ENCODE assay signal across 8 cellular contexts in genomic region chr4:153083447-153083921, GRCh38.
A peak's percentile ranks its signal among the peaks of the same experiment; 100 is the strongest.
DNase-seq lines count a peak whose midpoint lies in the region; ATAC-seq and TF ChIP-seq lines count a peak whose summit lies in the region.

No MANE protein-coding gene starts in this region.

- H3K9ac ChIP-seq in liver (ENCODE audit: low read depth in 1 of 2, low read length in 2 of 2) = no peak overlapping the region

- WGBS in liver = 24% methylated on average over 7 of the region's 7 CpGs

- H3K27ac ChIP-seq in WERI-Rb-1 = peak overlapping the region; percentile 69
- H3K27ac ChIP-seq in dorsolateral prefrontal cortex = peak overlapping the region in 57 of 59 donors; percentile 10 to 100 (median 97)
- no peak overlapping the region for H3K27ac ChIP-seq in liver (ENCODE audit: low read depth in 1 of 2, low read length in 2 of 2)

- peaks cover 0 to 5% (median 0%) of the 10 kb centered on the region in 4 donors for H3K4me1 ChIP-seq in liver (ENCODE audit: control insufficient read depth in 4 of 4, insufficient read depth in 4 of 4, low read length in 3 of 4)

- H3K9me3 ChIP-seq in WERI-Rb-1 (ENCODE audit: severe bottlenecking) (no peaks in the 10 kb centered on the region), liver (ENCODE audit: control insufficient read depth in 4 of 4, low read length in 3 of 4) (no peaks in the 10 kb centered on the region)

- intact Hi-C loops in dorsolateral prefrontal cortex (cut with DNase I) = loop anchor here (1.0 to 10.0 kb wide), 7 partner anchors 44 to 561 kb away; partner anchors contain the start of gene MND1 (in 1 of the 2)

- H3K4me3 ChIP-seq in WERI-Rb-1 (ENCODE audit: low read depth, low read length) = no peak overlapping the region
- H3K4me3 ChIP-seq in dorsolateral prefrontal cortex = peak overlapping the region in 4 of 59 donors; percentile 4 to 12 (median 6)
- no peak overlapping the region for H3K4me3 ChIP-seq in liver (ENCODE audit: low read depth in 1 of 3, low read length in 3 of 3)

- peak; percentile 81 to 88 for TF ChIP-seq RAD21 in liver (IDR thresholded peaks at IDR 0.05)

- DNase-seq in C1 segment of cervical spinal cord (lab: John Stamatoyannopoulos, UW) (peak in 12 of 14 donors; percentile 24 to 80 (median 58)), NCI-H2227 treated with DMSO at 0.1 percent for 48 hours (lab: John Stamatoyannopoulos, UW) (peak; percentile 84), WERI-Rb-1 (peak; percentile 84), dorsolateral prefrontal cortex (peak in 9 of 10 donors; percentile 42 to 74 (median 59))
- peak; percentile 20 for DNase-seq in stimulated activated CD8-positive, alpha-beta memory T cell treated with anti-CD3 and anti-CD28 coated beads, Interleukin-12 subunit alpha, Interleukin-12 subunit beta, amount 100 ng/mL, for 1 hour (ENCODE audit: low read depth)

- H3K36me3 ChIP-seq in WERI-Rb-1 (no peaks in the 10 kb centered on the region), liver (ENCODE audit: control insufficient read depth in 4 of 4, insufficient read depth in 3 of 4, low read depth in 1 of 4, low read length in 3 of 4) (no peaks in the 10 kb centered on the region)

- peak; percentile 77 for TF ChIP-seq CTCF in WERI-Rb-1 (IDR thresholded peaks at IDR 0.05; ENCODE audit: low read depth, low read length)
- TF ChIP-seq CTCF in dorsolateral prefrontal cortex (IDR thresholded peaks at IDR 0.05 in 54 of 56, conservative IDR thresholded peaks at IDR 0.05 in 2 of 56; ENCODE audit: low read depth in 1 of 56, partially characterized antibody in 56 of 56) = peak; percentile 60 to 93 (median 81)
- TF ChIP-seq CTCF in liver (IDR thresholded peaks at IDR 0.05; ENCODE audit: low read depth, low read length, missing input control) = peak; percentile 54

- H3K27me3 ChIP-seq in WERI-Rb-1 (ENCODE audit: insufficient read depth, low read depth, severe bottlenecking) (no peaks in the 10 kb centered on the region), dorsolateral prefrontal cortex (no peaks in the 10 kb centered on the region), liver (ENCODE audit: control insufficient read depth in 4 of 4, insufficient read depth in 4 of 4, low read length in 3 of 4) (no peaks in the 10 kb centered on the region)

- ATAC-seq in GM19035 (IDR thresholded peaks at IDR 0.05; ENCODE audit: unreplicated experiment) (peak; percentile 83), HG03280 (IDR thresholded peaks at IDR 0.05; ENCODE audit: unreplicated experiment) (peak; percentile 62)

TF ChIP-seq in liver, 16 proteins besides CTCF, POLR2A, EP300 and RAD21:
- no peak for TF ChIP-seq FOXA2 (IDR thresholded peaks at IDR 0.05)
- TF ChIP-seq NR2F2 (IDR thresholded peaks at IDR 0.05) = no peak
- TF ChIP-seq JUND (IDR thresholded peaks at IDR 0.05) = no peak
- TF ChIP-seq HNF4G (IDR thresholded peaks at IDR 0.05) = no peak
- TF ChIP-seq, protein P1, sequence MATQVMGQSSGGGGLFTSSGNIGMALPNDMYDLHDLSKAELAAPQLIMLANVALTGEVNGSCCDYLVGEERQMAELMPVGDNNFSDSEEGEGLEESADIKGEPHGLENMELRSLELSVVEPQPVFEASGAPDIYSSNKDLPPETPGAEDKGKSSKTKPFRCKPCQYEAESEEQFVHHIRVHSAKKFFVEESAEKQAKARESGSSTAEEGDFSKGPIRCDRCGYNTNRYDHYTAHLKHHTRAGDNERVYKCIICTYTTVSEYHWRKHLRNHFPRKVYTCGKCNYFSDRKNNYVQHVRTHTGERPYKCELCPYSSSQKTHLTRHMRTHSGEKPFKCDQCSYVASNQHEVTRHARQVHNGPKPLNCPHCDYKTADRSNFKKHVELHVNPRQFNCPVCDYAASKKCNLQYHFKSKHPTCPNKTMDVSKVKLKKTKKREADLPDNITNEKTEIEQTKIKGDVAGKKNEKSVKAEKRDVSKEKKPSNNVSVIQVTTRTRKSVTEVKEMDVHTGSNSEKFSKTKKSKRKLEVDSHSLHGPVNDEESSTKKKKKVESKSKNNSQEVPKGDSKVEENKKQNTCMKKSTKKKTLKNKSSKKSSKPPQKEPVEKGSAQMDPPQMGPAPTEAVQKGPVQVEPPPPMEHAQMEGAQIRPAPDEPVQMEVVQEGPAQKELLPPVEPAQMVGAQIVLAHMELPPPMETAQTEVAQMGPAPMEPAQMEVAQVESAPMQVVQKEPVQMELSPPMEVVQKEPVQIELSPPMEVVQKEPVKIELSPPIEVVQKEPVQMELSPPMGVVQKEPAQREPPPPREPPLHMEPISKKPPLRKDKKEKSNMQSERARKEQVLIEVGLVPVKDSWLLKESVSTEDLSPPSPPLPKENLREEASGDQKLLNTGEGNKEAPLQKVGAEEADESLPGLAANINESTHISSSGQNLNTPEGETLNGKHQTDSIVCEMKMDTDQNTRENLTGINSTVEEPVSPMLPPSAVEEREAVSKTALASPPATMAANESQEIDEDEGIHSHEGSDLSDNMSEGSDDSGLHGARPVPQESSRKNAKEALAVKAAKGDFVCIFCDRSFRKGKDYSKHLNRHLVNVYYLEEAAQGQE (IDR thresholded peaks at IDR 0.05) = no peak
- no peak for TF ChIP-seq TAF1 (conservative IDR thresholded peaks at IDR 0.05)
- TF ChIP-seq YY1 (IDR thresholded peaks at IDR 0.05) = no peak
- no peak for TF ChIP-seq FOXA1 (IDR thresholded peaks at IDR 0.05)
- no peak for TF ChIP-seq EGR1 (IDR thresholded peaks at IDR 0.05; ENCODE audit: low read depth in 2 of 2)
- no peak for TF ChIP-seq SP1 (IDR thresholded peaks at IDR 0.05)
- TF ChIP-seq HNF4A (conservative IDR thresholded peaks at IDR 0.05) = no peak
- no peak for TF ChIP-seq RXRA (IDR thresholded peaks at IDR 0.05)
- TF ChIP-seq GABPA (IDR thresholded peaks at IDR 0.05 in 1 of 2, conservative IDR thresholded peaks at IDR 0.05 in 1 of 2) = no peak
- TF ChIP-seq, protein P2, sequence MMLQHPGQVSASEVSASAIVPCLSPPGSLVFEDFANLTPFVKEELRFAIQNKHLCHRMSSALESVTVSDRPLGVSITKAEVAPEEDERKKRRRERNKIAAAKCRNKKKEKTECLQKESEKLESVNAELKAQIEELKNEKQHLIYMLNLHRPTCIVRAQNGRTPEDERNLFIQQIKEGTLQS (IDR thresholded peaks at IDR 0.05) = no peak
- TF ChIP-seq MAX (IDR thresholded peaks at IDR 0.05) = no peak
- TF ChIP-seq ZBTB33 (IDR thresholded peaks at IDR 0.05) = no peak

Comparison
In these comparisons a context has a peak if more than half of its experiments do, and no peak if none do; other contexts are left out.
1. DNase-seq: peak in every context shown above with its lines; median percentile 84 in NCI-H2227 treated with DMSO at 0.1 percent for 48 hours; 84 in WERI-Rb-1; 59 in dorsolateral prefrontal cortex; 58 in C1 segment of cervical spinal cord; 20 in stimulated activated CD8-positive, alpha-beta memory T cell treated with anti-CD3 and anti-CD28 coated beads, Interleukin-12 subunit alpha, Interleukin-12 subunit beta, amount 100 ng/mL, for 1 hour.
2. H3K27ac ChIP-seq: peak in WERI-Rb-1 (single experiment) and dorsolateral prefrontal cortex (57 of 59); none in liver (0 of 2).
3. Peak in every context shown above with its lines, with median percentiles within 50 percentile points of each other: CTCF ChIP-seq.